8 cellular contexts compared by ENCODE assay signal in the genomic region with DNA sequence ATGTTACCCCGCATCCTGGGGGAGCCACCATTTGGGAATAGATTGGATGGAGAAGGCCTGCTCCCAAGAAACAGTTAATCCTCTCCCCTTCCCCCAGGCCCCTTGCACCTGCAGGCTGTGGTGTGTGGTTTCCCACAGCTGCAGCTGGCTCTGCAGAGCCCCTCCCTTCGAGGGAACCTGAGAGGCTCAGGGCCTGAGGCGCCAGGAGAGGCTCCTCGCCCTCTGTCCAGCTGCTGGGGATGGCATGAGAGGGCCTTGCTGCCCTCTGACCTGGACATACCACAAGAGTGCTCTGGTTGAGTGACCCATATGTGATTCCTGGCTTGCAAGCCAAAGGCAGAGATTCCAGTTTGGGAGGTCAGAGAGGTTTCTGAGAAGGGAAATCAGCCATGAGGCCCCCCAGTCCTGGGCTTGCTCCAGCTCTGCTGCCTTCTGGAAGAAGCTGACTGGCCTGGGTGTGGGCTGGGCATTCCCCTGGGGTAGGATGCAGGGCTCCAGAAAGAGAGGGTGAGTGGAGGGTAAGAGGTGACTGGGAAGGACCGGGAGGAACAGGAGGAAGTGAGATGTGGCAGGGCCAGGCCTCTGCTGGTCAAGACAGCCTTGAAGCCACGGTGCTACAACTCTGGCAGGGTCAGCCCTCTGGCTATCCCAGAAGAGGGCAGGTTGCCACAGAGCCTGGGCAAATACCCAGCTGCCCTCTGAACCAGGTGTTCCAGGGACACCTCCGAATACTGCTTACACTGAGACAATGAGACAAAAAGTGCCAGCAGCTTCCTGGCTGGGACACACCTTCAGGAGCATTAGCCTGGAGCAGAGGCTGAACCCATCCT. TPM values are rescaled to one million over a fixed set of nuclear protein-coding genes. Genes with fewer than 3 reads are reported as not detected.
A peak's percentile ranks its signal among the peaks of the same experiment; 100 is the strongest.
DNase-seq lines count a peak whose midpoint lies in the region; ATAC-seq and TF ChIP-seq lines count a peak whose summit lies in the region.

No MANE protein-coding gene starts in this region.

- peaks cover 0 to 21% of the 10 kb centered on the region in 2 donors for H3K4me1 ChIP-seq in lung (ENCODE audit: control insufficient read depth in 2 of 2, insufficient read depth in 2 of 2, low read length in 2 of 2)

- TF ChIP-seq POLR2A in NB4 (IDR thresholded peaks at IDR 0.05; ENCODE audit: extremely low read depth, insufficient read length): no peak

- no peak for TF ChIP-seq CTCF in NB4 (IDR thresholded peaks at IDR 0.05; ENCODE audit: low read depth, low read length)
- TF ChIP-seq CTCF in lung (IDR thresholded peaks at IDR 0.05; ENCODE audit: control extremely low read depth, extremely low read depth): no peak

- H3K27ac ChIP-seq in lung (ENCODE audit: low read depth in 1 of 2, low read length in 1 of 2): peak overlapping the region in 1 of 2 donors; percentile 10

- ATAC-seq in HG02571 (IDR thresholded peaks at IDR 0.05; ENCODE audit: unreplicated experiment) (peak; percentile 82), lung (ENCODE audit: insufficient read depth, low FRiP score) (peak; percentile 12)

- H3K27me3 ChIP-seq in lung (ENCODE audit: control insufficient read depth, insufficient read depth): no peaks in the 10 kb centered on the region

- no peaks in the 10 kb centered on the region for H3K9me3 ChIP-seq in lung (ENCODE audit: control insufficient read depth in 2 of 2, insufficient read depth in 1 of 2, low read length in 1 of 2)

- no peak overlapping the region for H3K4me3 ChIP-seq in NB4 (ENCODE audit: low read depth, low read length)
- H3K4me3 ChIP-seq in lung: no peak overlapping the region

- WGBS in lung, 2 donors: 41 to 51% methylated on average over 7 of the region's 7 CpGs

- no peaks in the 10 kb centered on the region for H3K36me3 ChIP-seq in lung (ENCODE audit: control insufficient read depth in 2 of 2, insufficient read depth in 2 of 2, low read length in 2 of 2)

- DNase-seq in stimulated activated CD4-positive, alpha-beta T cell treated with anti-CD3 and anti-CD28 coated beads, Interleukin-4, amount 100 ng/mL, for 1 hour: peak; percentile 29
- DNase-seq in stimulated activated CD4-positive, alpha-beta T cell treated with anti-CD3 and anti-CD28 coated beads, Interleukin-2, amount 100 ng/mL, for 48 hours: no peak
- DNase-seq in NB4 (ENCODE audit: low read depth): peak; percentile 64
- peak; percentile 20 for DNase-seq in activated effector memory CD4-positive, alpha-beta T cell treated with Interleukin-2 at 50 U/mL for 16 hours
- no peak for DNase-seq in lung (ENCODE audit: low spot score)
- DNase-seq in GM19240 (ENCODE audit: insufficient read length, low spot score): no peak
- DNase-seq in SW 1271 (lab: John Stamatoyannopoulos, UW): no peak

RNA-seq across cellular contexts. Expression of gene SRP14, which starts 16.0 kb away (rescaled TPM):
- total RNA-seq in lung: 100 to 1,000 TPM; 136 to 289 TPM
- polyA plus RNA-seq in lung: 100 to 1,000 TPM; 256 to 421 TPM

RNA-seq across cellular contexts. Expression of gene BMF, which starts 53.7 kb away (rescaled TPM):
- 10 to 100 TPM; 11.5 to 42.5 TPM for total RNA-seq in lung
- 10 to 100 TPM in 1 of 2 donors, 1 to 10 TPM in 1; 8.8 to 10.8 TPM for polyA plus RNA-seq in lung

Comparison
In these comparisons a context has a peak if more than half of its experiments do, and no peak if none do; other contexts are left out.
1. DNase-seq: peak in stimulated activated CD4-positive, alpha-beta T cell treated with anti-CD3 and anti-CD28 coated beads, Interleukin-4, amount 100 ng/mL, for 1 hour (single experiment), NB4 (single experiment) and activated effector memory CD4-positive, alpha-beta T cell treated with Interleukin-2 at 50 U/mL for 16 hours (single experiment); none in stimulated activated CD4-positive, alpha-beta T cell treated with anti-CD3 and anti-CD28 coated beads, Interleukin-2, amount 100 ng/mL, for 48 hours (0 of 2), lung (single experiment), GM19240 (single experiment) and SW 1271 (0 of 2).